1 cellular context compared by ENCODE assay signal in genomic region chr15:78930577-78931388, GRCh38.
TF ChIP-seq lines count a peak whose summit lies in the region.

No MANE protein-coding gene starts in this region.

TF ChIP-seq in HEK293, 187 proteins besides CTCF, POLR2A, EP300 and RAD21 (continued from another document):
- TF ChIP-seq ZNF148 (tag by site-specific recombination; IDR thresholded peaks at IDR 0.05; ENCODE audit: borderline replicate concordance): no peak
- TF ChIP-seq GLIS1 (tag by site-specific recombination; IDR thresholded peaks at IDR 0.05): peak; percentile 21; the same call in 1 of the 2 replicates
- peak; percentile 28; the same call in 1 of the 2 replicates for TF ChIP-seq ZNF366 (tag by site-specific recombination; conservative IDR thresholded peaks at IDR 0.05)
- peak; percentile 79 for TF ChIP-seq ZNF449 (tag by site-specific recombination; IDR thresholded peaks at IDR 0.05)
- no peak for TF ChIP-seq ZNF202 (tag by site-specific recombination; IDR thresholded peaks at IDR 0.05; ENCODE audit: borderline replicate concordance)
- TF ChIP-seq ZNF2 (tag by site-specific recombination; IDR thresholded peaks at IDR 0.05): no peak
- no peak for TF ChIP-seq ZSCAN18 (tag by site-specific recombination; IDR thresholded peaks at IDR 0.05)
- TF ChIP-seq KLF9 (tag by site-specific recombination; IDR thresholded peaks at IDR 0.05; ENCODE audit: low read depth): no peak
- no peak for TF ChIP-seq ZNF416 (tag by site-specific recombination; IDR thresholded peaks at IDR 0.05)
- TF ChIP-seq ZNF623 (tag by site-specific recombination; IDR thresholded peaks at IDR 0.05): 0 out of 2 replicates have a peak, but pooled peaks have one; percentile 14
- TF ChIP-seq SCRT2 (tag by site-specific recombination; IDR thresholded peaks at IDR 0.05): 0 out of 2 replicates have a peak, but pooled peaks have one; percentile 11
- no peak for TF ChIP-seq ZXDB (tag by site-specific recombination; IDR thresholded peaks at IDR 0.05)
